ENCODE assay signal across 7 cellular contexts in genomic region chr4:112109455-112110425, GRCh38. TPM values are rescaled to one million over a fixed set of nuclear protein-coding genes. Genes with fewer than 3 reads are reported as not detected.
DNase-seq lines count a peak whose midpoint lies in the region; ATAC-seq and TF ChIP-seq lines count a peak whose summit lies in the region.

No MANE protein-coding gene starts in this region.

- peaks cover 7% of the 10 kb centered on the region for H3K4me1 ChIP-seq in prostate gland (replicated peaks)

- peak; percentile 81 for ATAC-seq in GM19351 (IDR thresholded peaks at IDR 0.05; ENCODE audit: unreplicated experiment)
- ATAC-seq in HG03354 (IDR thresholded peaks at IDR 0.05; ENCODE audit: poor library complexity, severe bottlenecking, unreplicated experiment), result peak; percentile 67

- no peaks in the 10 kb centered on the region for H3K36me3 ChIP-seq in prostate gland

- peak overlapping the region; percentile 24 to 58 for H3K27ac ChIP-seq in prostate gland

- intact Hi-C loops in prostate gland (cut with DNase I), result no loop called here

- peak; percentile 22 for DNase-seq in amniotic epithelial cell (ENCODE audit: low read depth)
- DNase-seq in prostate gland (ENCODE audit: low spot score), result no peak
- DNase-seq in RPMI8226, result no peak
- DNase-seq in activated CD4-positive, alpha-beta T cell treated with anti-CD3 and anti-CD28 coated beads, Interleukin-2, amount 50 U/mL, for 1 hour, result no peak
- no peak for DNase-seq in NCI-H187 treated with DMSO at 0.1 percent for 48 hours (lab: John Stamatoyannopoulos, UW)

- H3K27me3 ChIP-seq in prostate gland (replicated peaks; ENCODE audit: insufficient read depth), result no peaks in the 10 kb centered on the region

- no peak for TF ChIP-seq CTCF in prostate gland (IDR thresholded peaks at IDR 0.05)

- no peak overlapping the region for H3K4me3 ChIP-seq in prostate gland

- 46% methylated on average over 3 of the region's 3 CpGs for WGBS in prostate gland

- TF ChIP-seq POLR2A in prostate gland (IDR thresholded peaks at IDR 0.05), result no peak

- no peaks in the 10 kb centered on the region for H3K9me3 ChIP-seq in prostate gland

RNA-seq across cellular contexts. Expression of gene FAM241A, which starts 35.5 kb away (rescaled TPM):
- 1 to 10 TPM; 3.6 to 3.7 TPM for total RNA-seq in prostate gland
